ENCODE assay signal across 28 cellular contexts in the genomic region with DNA sequence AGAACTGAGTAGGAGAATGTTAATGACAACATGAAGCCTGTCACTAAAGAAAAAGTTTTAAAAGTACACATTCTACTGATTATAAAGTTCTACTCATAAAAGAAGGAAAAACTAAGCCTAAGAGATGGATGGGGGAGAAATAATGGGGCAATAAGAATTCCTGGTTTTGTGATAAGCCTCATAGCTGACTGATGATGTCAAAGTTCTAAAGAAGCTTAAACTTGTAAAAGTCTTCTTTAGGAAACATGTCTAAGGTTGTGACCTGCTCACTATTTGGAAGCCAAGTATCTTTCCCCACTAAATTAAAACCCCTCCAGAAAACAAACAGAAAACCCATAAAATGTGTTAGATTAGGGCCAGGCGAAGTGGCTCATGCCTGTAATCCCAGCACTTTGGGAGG.
"Had no signal": no experiment of that assay in that cellular context is flagged by ENCODE, and none has a peak within 500 bp of the region (broad histone marks: within the 10 kb centered on the region; RNA-seq: fewer than 3 reads in every experiment).

No MANE protein-coding gene starts in this region.

- H3K27ac ChIP-seq: body of pancreas, cardiac muscle cell, esophagus squamous epithelium, pancreas, psoas muscle, skin epidermis, tibial nerve had no signal

- H3K9me3 ChIP-seq: body of pancreas, esophagus squamous epithelium, pancreas, psoas muscle, tibial nerve had no signal

- DNase-seq: activated B cell treated with CpG ODN at 0.5 μM for 24 hours; activated CD4-positive, alpha-beta T cell treated with anti-CD3 and anti-CD28 coated beads for 36 hours; activated CD4-positive, alpha-beta T cell treated with anti-CD3 and anti-CD28 coated beads, Interleukin-2, amount 50 U/mL, for 4 hours; activated CD8-positive, alpha-beta memory T cell treated with anti-CD3 and anti-CD28 coated beads for 24 hours; activated CD8-positive, alpha-beta memory T cell treated with anti-CD3 and anti-CD28 coated beads, Interleukin-2, amount 50 U/mL, for 4 hours; activated naive CD4-positive, alpha-beta T cell; activated naive CD8-positive, alpha-beta T cell treated with anti-CD3 and anti-CD28 coated beads, Interleukin-2, amount 10 ng/mL, durations not matched to agents 7 days and 5 days; activated T-cell treated with anti-CD3 and anti-CD28 coated beads, Interleukin-2, amount 50 U/mL, for 4 hours; amygdala; body of pancreas; cortex of kidney; endodermal cell; esophagus squamous epithelium; foreskin fibroblast; immature natural killer cell; left ventricle myocardium superior; mammary epithelial cell; midbrain; pancreas; psoas muscle; right cardiac atrium; stimulated activated CD4-positive, alpha-beta T cell treated with anti-CD3 and anti-CD28 coated beads, Interleukin-2, amount 100 ng/mL, for 24 hours; stimulated activated naive CD8-positive, alpha-beta T cell treated with anti-CD3 and anti-CD28 coated beads, Interleukin-15, amount 100 ng/mL, for 72 hours; T-helper 9 cell had no signal

- H3K27me3 ChIP-seq: body of pancreas, cardiac muscle cell, esophagus squamous epithelium, pancreas, tibial nerve had no signal

- H3K4me3 ChIP-seq: body of pancreas, cardiac muscle cell, esophagus squamous epithelium, pancreas, psoas muscle, skin epidermis, tibial nerve had no signal

- H3K36me3 ChIP-seq: cardiac muscle cell, esophagus squamous epithelium, pancreas, tibial nerve had no signal

- H3K4me1 ChIP-seq: body of pancreas, esophagus squamous epithelium, pancreas, psoas muscle, tibial nerve had no signal

- ATAC-seq: activated CD4-positive, alpha-beta T cell treated with anti-CD3 and anti-CD28 coated beads for 36 hours; activated T-cell treated with anti-CD3 and anti-CD28 coated beads, Interleukin-2, amount 50 U/mL, for 4 hours; body of pancreas; left ventricle myocardium superior; pancreas; psoas muscle; right cardiac atrium; stimulated activated effector memory CD8-positive, alpha-beta T cell treated with anti-CD3 and anti-CD28 coated beads, Interleukin-12 subunit alpha, Interleukin-12 subunit beta, amount 100 ng/mL, for 72 hours; stimulated activated naive CD8-positive, alpha-beta T cell treated with anti-CD3 and anti-CD28 coated beads, Interleukin-15, amount 100 ng/mL, for 72 hours had no signal
